ENCODE assay signal across 6 cellular contexts in genomic region chr3:43789028-43789427, GRCh38.
"Had no signal": no experiment of that assay in that cellular context is flagged by ENCODE, and none has a peak within 500 bp of the region (broad histone marks: within the 10 kb centered on the region; RNA-seq: fewer than 3 reads in every experiment).

No MANE protein-coding gene starts in this region.

- H3K9me3 ChIP-seq: HAP-1 had no signal

- H3K9me3 Mint-ChIP-seq: GM23338, HFFc6 had no signal

- H3K27ac Mint-ChIP-seq: GM23338, HFFc6 had no signal

- H3K4me3 ChIP-seq: GM23338, HAP-1, K562 had no signal

- H3K4me2 ChIP-seq: GM23338 had no signal

- DNase-seq: HFFc6, IMR-90 had no signal

- H2AFZ ChIP-seq: GM23338 had no signal

- H3K4me1 Mint-ChIP-seq: GM23338 had no signal

- H3K36me3 ChIP-seq: HAP-1 had no signal

- H3K4me3 Mint-ChIP-seq: GM23338, HFFc6 had no signal

- H3K4me1 ChIP-seq: HAP-1 had no signal

- ATAC-seq: GM23338, HCT116, K562 had no signal
